16 cellular contexts compared by ENCODE assay signal in the genomic region with DNA sequence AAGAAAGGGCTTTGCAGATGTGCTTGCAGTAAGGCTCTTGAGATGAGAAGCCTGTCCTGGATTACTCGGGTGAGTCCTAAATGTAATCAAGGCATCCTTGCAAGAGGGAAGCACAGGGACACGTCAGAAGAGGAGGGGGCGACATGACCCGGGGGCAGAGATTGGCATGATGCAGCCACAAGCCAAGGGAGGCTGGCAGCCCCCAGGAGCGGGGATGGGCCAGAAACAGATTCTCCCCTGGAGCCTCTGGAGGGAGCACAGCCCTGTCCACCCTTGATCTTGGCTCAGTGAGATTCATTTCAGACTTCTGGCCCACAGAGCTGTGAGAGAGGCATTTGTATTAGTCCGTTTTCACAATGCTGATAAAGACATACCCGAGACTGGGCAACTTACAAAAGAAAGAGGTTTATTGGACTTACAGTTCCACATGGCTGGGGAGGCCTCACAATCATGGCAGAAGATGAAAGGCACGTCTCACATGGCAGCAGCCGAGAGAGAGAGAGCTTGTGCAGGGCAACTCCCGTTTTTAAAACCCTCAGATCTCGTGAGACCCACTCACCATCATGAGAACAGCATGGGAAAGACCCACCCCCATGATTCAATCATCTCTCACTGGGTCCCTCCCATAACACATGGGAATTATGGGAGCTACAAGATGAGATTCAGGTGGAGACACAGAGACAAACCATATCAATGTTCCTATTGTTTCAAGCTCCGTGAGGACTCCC.
DNase-seq lines count a peak whose midpoint lies in the region; ATAC-seq, FAIRE-seq and TF ChIP-seq lines count a peak whose summit lies in the region.
"Had no signal": no experiment of that assay in that cellular context is flagged by ENCODE, and none has a peak within 500 bp of the region (broad histone marks: within the 10 kb centered on the region; RNA-seq: fewer than 3 reads in every experiment).

No MANE protein-coding gene starts in this region.

- no peak for FAIRE-seq in K562 (lab: Jason Lieb, UNC)
- FAIRE-seq: H1 had no signal

- H3K4me2 ChIP-seq in H9 (ENCODE audit: insufficient read depth, insufficient read length, low read length) (no peak overlapping the region), K562 (ENCODE audit: insufficient read depth, low read length) (no peak overlapping the region)
- H3K4me2 ChIP-seq: BLaER1 treated with 17β-estradiol and CSF1 and Interleukin-3, amounts not matched to agents 10 nM and 100 nM had no signal

- H3K18ac ChIP-seq in H9 (ENCODE audit: insufficient read length, low read depth, low read length): no peak overlapping the region

- H2AK5ac ChIP-seq in H9 (ENCODE audit: insufficient read length, low read length): no peak overlapping the region

- no peaks in the 10 kb centered on the region for H3K79me2 ChIP-seq in H9 (ENCODE audit: insufficient read depth, low read length)
- H3K79me2 ChIP-seq in K562 (ENCODE audit: control insufficient read depth, insufficient read depth, low read length): no peaks in the 10 kb centered on the region

- H3K4me3 Mint-ChIP-seq in H9: no peak overlapping the region
- H3K4me3 Mint-ChIP-seq: activated T-helper 1 cell treated with anti-CD3 and anti-CD28 coated beads, Interleukin-12 subunit alpha, Interleukin-12 subunit beta, Interleukin-2, Interleukin-4 antibody, amounts not matched to agents 30 ng/mL and 10 ng/mL and 1 ng/mL, durations not matched to agents 14 hours and 24 hours and 36 hours; mesothelial cell of epicardium had no signal

- POLR2A ChIA-PET in K562 (lab: Yijun Ruan, JAX): interaction anchor here (0.6 to 1.0 kb wide), 2 partner anchors 20 to 473 kb away, joined by 3 to 4 read pairs; no protein-coding TSS in a partner anchor

- ATAC-seq in K562: no peak
- ATAC-seq in GM18907 (IDR thresholded peaks at IDR 0.05; ENCODE audit: unreplicated experiment): no peak

- CTCF ChIA-PET in K562 (lab: Yijun Ruan, JAX; ENCODE audit: low intra/inter-chr PET ratio): no interaction called here

- no peak overlapping the region for H4K8ac ChIP-seq in H9 (replicated peaks; ENCODE audit: insufficient read length, low read depth, low read length)

- no peak overlapping the region for H3K23ac ChIP-seq in H9 (ENCODE audit: insufficient read length, low read depth, low read length)

- TF ChIP-seq CTCF in H9 (conservative IDR thresholded peaks at IDR 0.05): no peak
- TF ChIP-seq CTCF in K562 (IDR thresholded peaks at IDR 0.05 in 2 of 3, conservative IDR thresholded peaks at IDR 0.05 in 1 of 3; ENCODE audit: insufficient read depth in 2 of 3, low read depth in 1 of 3, low read length in 3 of 3): no peak
- TF ChIP-seq CTCF in tibial artery (IDR thresholded peaks at IDR 0.05): no peak

- H2BK120ac ChIP-seq in H9 (ENCODE audit: low read depth, low read length, poor library complexity, severe bottlenecking): no peak overlapping the region

- no peak overlapping the region for H3K4ac ChIP-seq in H9 (ENCODE audit: low read depth, low read length)

- no peak overlapping the region for H3K56ac ChIP-seq in H9 (ENCODE audit: insufficient read length, low read depth, low read length)

- in situ Hi-C loops in K562 (cut with MboI): no loop called here

- H2BK15ac ChIP-seq in H9 (ENCODE audit: low read depth, low read length): no peak overlapping the region

- H3K36me3 ChIP-seq in K562 (ENCODE audit: control insufficient read depth, insufficient read depth, low read length) (no peaks in the 10 kb centered on the region), tibial artery (no peaks in the 10 kb centered on the region)
- H3K36me3 ChIP-seq: BLaER1 treated with 17β-estradiol and CSF1 and Interleukin-3, amounts not matched to agents 10 nM and 100 nM had no signal

- no peak overlapping the region for H2BK20ac ChIP-seq in H9 (ENCODE audit: low read depth, low read length, poor library complexity, severe bottlenecking)

- H3K27me3 Mint-ChIP-seq in H9 (ENCODE audit: low read depth): no peaks in the 10 kb centered on the region; the same call in 1 of the 2 replicates

- no peaks in the 10 kb centered on the region for H3K79me1 ChIP-seq in H9 (ENCODE audit: insufficient read depth, low read depth, low read length, poor library complexity, severe bottlenecking)

- no peak for TF ChIP-seq EP300 in K562 (IDR thresholded peaks at IDR 0.05; ENCODE audit: low read length)

- no peak overlapping the region for H4K91ac ChIP-seq in H9 (ENCODE audit: insufficient read length, low read depth, low read length)

- H4K20me1 ChIP-seq in H9 (ENCODE audit: control insufficient read depth, insufficient read depth, insufficient read length) (no peaks in the 10 kb centered on the region), K562 (replicated peaks; ENCODE audit: control insufficient read depth, insufficient read depth, low read length) (no peaks in the 10 kb centered on the region)

- H3K27ac Mint-ChIP-seq in H9: no peak overlapping the region; a peak in 2 of 7 replicates
- H3K27ac Mint-ChIP-seq: activated T-helper 1 cell treated with anti-CD3 and anti-CD28 coated beads, Interleukin-12 subunit alpha, Interleukin-12 subunit beta, Interleukin-2, Interleukin-4 antibody, amounts not matched to agents 30 ng/mL and 10 ng/mL and 1 ng/mL, durations not matched to agents 14 hours and 24 hours and 36 hours; mesothelial cell of epicardium had no signal

- no peak overlapping the region for H3T11ph ChIP-seq in H9 (ENCODE audit: low read length)

- H2BK12ac ChIP-seq in H9 (ENCODE audit: insufficient read length, low read depth, low read length): no peak overlapping the region

- H2AFZ ChIP-seq in H9 (ENCODE audit: low read length) (no peak overlapping the region), K562 (ENCODE audit: low read depth, low read length) (no peak overlapping the region)

- H2BK5ac ChIP-seq in H9 (ENCODE audit: insufficient read length, low read length): no peak overlapping the region

- H3K9me3 Mint-ChIP-seq in H9: no peaks in the 10 kb centered on the region
- H3K9me3 Mint-ChIP-seq: activated T-helper 1 cell treated with anti-CD3 and anti-CD28 coated beads, Interleukin-12 subunit alpha, Interleukin-12 subunit beta, Interleukin-2, Interleukin-4 antibody, amounts not matched to agents 30 ng/mL and 10 ng/mL and 1 ng/mL, durations not matched to agents 14 hours and 24 hours and 36 hours; mesothelial cell of epicardium had no signal

- H3K4me1 ChIP-seq in H9 (ENCODE audit: insufficient read depth, low read length) (no peaks in the 10 kb centered on the region), K562 (replicated peaks in 1 of 2; ENCODE audit: control insufficient read depth in 2 of 2, insufficient read depth in 2 of 2, low read length in 2 of 2) (peaks cover 0 to 5% of the 10 kb centered on the region in 2 experiments; a peak in 1 of 5 replicates), tibial artery (peaks cover 0 to 97% (median 74%) of the 10 kb centered on the region in 4 donors)

- DNase-seq in H9 (peak; percentile 15), K562 (ENCODE audit: extremely low read depth in 1 of 4, low spot score in 3 of 4) (no peak), mesenteric fat pad (ENCODE audit: low spot score) (peak; percentile 87), tibial artery (peak; percentile 13 to 58), NCI-H2029 (lab: John Stamatoyannopoulos, UW) (no peak), inferior parietal cortex (ENCODE audit: extremely low spot score) (no peak)
- DNase-seq: DMS79; NCI-H1436 treated with DMSO at 0.1 percent for 48 hours; NCI-H446 treated with DMSO at 0.1 percent for 48 hours; nucleus accumbens; stimulated activated naive CD4-positive, alpha-beta T cell had no signal

- H3K27ac ChIP-seq in H9 (ENCODE audit: insufficient read length, low read depth, low read length) (no peak overlapping the region), K562 (ENCODE audit: extremely low read depth, low read depth, low read length) (no peak overlapping the region), tibial artery (no peak overlapping the region)
- H3K27ac ChIP-seq: BLaER1 treated with 17β-estradiol and CSF1 and Interleukin-3, amounts not matched to agents 10 nM and 100 nM had no signal

- no peaks in the 10 kb centered on the region for H3K36me3 Mint-ChIP-seq in H9 (ENCODE audit: insufficient read depth in 1 of 3, low read depth in 3 of 3)
- H3K36me3 Mint-ChIP-seq: mesothelial cell of epicardium had no signal

- no TSS peak for BruUV-seq in K562 (replicated peaks; lab: Mats Ljungman, UMichigan)

- intact Hi-C loops in K562 (cut with micrococcal nuclease): no loop called here
- intact Hi-C loops in tibial artery (cut with DNase I; ENCODE audit: low total_unique reads): no loop called here

- H3K9ac ChIP-seq in H9 (ENCODE audit: extremely low read depth, insufficient read length, low read length) (no peak overlapping the region), K562 (ENCODE audit: insufficient read depth in 1 of 2, low read depth in 2 of 2, low read length in 2 of 2) (no peak overlapping the region; a peak in 1 of 4 replicates)
- H3K9ac ChIP-seq: BLaER1 treated with 17β-estradiol and CSF1 and Interleukin-3, amounts not matched to agents 10 nM and 100 nM had no signal

- peaks cover 15 to 28% of the 10 kb centered on the region in 2 experiments for H3K4me1 Mint-ChIP-seq in H9

- H3K9me3 ChIP-seq in H9 (ENCODE audit: control insufficient read depth, low read depth, low read length) (no peaks in the 10 kb centered on the region), K562 (replicated peaks; ENCODE audit: control insufficient read depth, insufficient read depth, low read depth, low read length) (no peaks in the 10 kb centered on the region), tibial artery (no peaks in the 10 kb centered on the region)

- H3K23me2 ChIP-seq in H9 (ENCODE audit: insufficient read length, low read depth, low read length, poor library complexity, severe bottlenecking): no peaks in the 10 kb centered on the region

- no peaks in the 10 kb centered on the region for H3K27me3 ChIP-seq in H9 (ENCODE audit: insufficient read depth, low read length)
- peaks cover 0 to 48% of the 10 kb centered on the region in 2 experiments; a peak in 3 of 5 replicates for H3K27me3 ChIP-seq in K562 (ENCODE audit: control insufficient read depth in 2 of 2, insufficient read depth in 2 of 2, low read length in 2 of 2)
- H3K27me3 ChIP-seq in tibial artery: no peaks in the 10 kb centered on the region
- H3K27me3 ChIP-seq: BLaER1 treated with 17β-estradiol and CSF1 and Interleukin-3, amounts not matched to agents 10 nM and 100 nM had no signal

- no peak for TF ChIP-seq POLR2A in K562 (conservative IDR thresholded peaks at IDR 0.05)

- H3K9me1 ChIP-seq in K562 (ENCODE audit: control insufficient read depth, insufficient read depth, low read length): no peaks in the 10 kb centered on the region

- TF ChIP-seq RAD21 in K562 (CRISPR knock-in tag; conservative IDR thresholded peaks at IDR 0.05 in 1 of 2, IDR thresholded peaks at IDR 0.05 in 1 of 2): no peak

- no peak overlapping the region for H3K14ac ChIP-seq in H9 (ENCODE audit: insufficient read depth, low read length)

- no CpG with 5 or more reads among the region's 12 CpGs for WGBS in H9 (ENCODE audit: extremely low coverage, insufficient read length, low lambda C conversion rate)
- under 1% methylated on average over 11 of the region's 12 CpGs for WGBS in K562 (ENCODE audit: insufficient coverage, low coverage, missing lambda C conversion rate)

- H3K4me3 ChIP-seq in K562: no peak overlapping the region
- no peak overlapping the region for H3K4me3 ChIP-seq in tibial artery
- H3K4me3 ChIP-seq: BLaER1 treated with 17β-estradiol and CSF1 and Interleukin-3, amounts not matched to agents 10 nM and 100 nM had no signal

- H4K5ac ChIP-seq in H9 (ENCODE audit: insufficient read length, low read depth, low read length): no peak overlapping the region

Comparison
In these comparisons a context has a peak if more than half of its experiments do, and no peak if none do; other contexts are left out.
1. DNase-seq: peak in H9 (single experiment), mesenteric fat pad (single experiment) and tibial artery (2 of 2); none in K562 (0 of 4), NCI-H2029 (single experiment) and inferior parietal cortex (single experiment).